8 cellular contexts compared by ENCODE assay signal in genomic region chr7:116953372-116953726, GRCh38. TPM values are rescaled to one million over a fixed set of nuclear protein-coding genes. Genes with fewer than 3 reads are reported as not detected.
A peak's percentile ranks its signal among the peaks of the same experiment; 100 is the strongest.
DNase-seq lines count a peak whose midpoint lies in the region; ATAC-seq and TF ChIP-seq lines count a peak whose summit lies in the region.

TSS of gene ST7 (plus strand) at chr7:116953501. CDS start at chr7:116953541, 40 bp downstream.

- TF ChIP-seq EP300 in stomach (IDR thresholded peaks at IDR 0.05), result no peak

- peaks cover 0 to 4% (median 0%) of the 10 kb centered on the region in 3 donors for H3K36me3 Mint-ChIP-seq in CD8-positive, alpha-beta memory T cell
- H3K36me3 Mint-ChIP-seq in neural progenitor cell, result no peaks in the 10 kb centered on the region

- ATAC-seq in GM19455 (IDR thresholded peaks at IDR 0.05; ENCODE audit: unreplicated experiment), result peak; percentile 47

- H3K27me3 Mint-ChIP-seq in CD8-positive, alpha-beta memory T cell, result peaks cover 0 to 1% of the 10 kb centered on the region in 2 donors
- H3K27me3 Mint-ChIP-seq in neural progenitor cell (ENCODE audit: insufficient read depth, low read depth), result no peaks in the 10 kb centered on the region

- no peaks in the 10 kb centered on the region for H3K9me3 Mint-ChIP-seq in CD8-positive, alpha-beta memory T cell
- no peaks in the 10 kb centered on the region for H3K9me3 Mint-ChIP-seq in neural progenitor cell

- no peaks in the 10 kb centered on the region for H3K36me3 ChIP-seq in CD8-positive, alpha-beta memory T cell (ENCODE audit: insufficient read depth, low read length)
- H3K36me3 ChIP-seq in neural progenitor cell (no peaks in the 10 kb centered on the region), stomach (no peaks in the 10 kb centered on the region)

- H3K27me3 ChIP-seq in CD8-positive, alpha-beta memory T cell (ENCODE audit: insufficient read depth, low read length, poor library complexity, severe bottlenecking), result no peaks in the 10 kb centered on the region
- H3K27me3 ChIP-seq in neural progenitor cell (no peaks in the 10 kb centered on the region), stomach (no peaks in the 10 kb centered on the region)

- no peaks in the 10 kb centered on the region for H3K79me2 ChIP-seq in neural progenitor cell (ENCODE audit: low read depth)

- peak within 1 kb of the TSS; percentile 90 for H3K4me2 ChIP-seq in neural progenitor cell

- H3K4me3 Mint-ChIP-seq in CD8-positive, alpha-beta memory T cell, result peak within 1 kb of the TSS; percentile 91 to 98 (median 96)
- peak within 1 kb of the TSS; percentile 99 for H3K4me3 Mint-ChIP-seq in neural progenitor cell

- H3K9ac ChIP-seq in neural progenitor cell, result peak within 1 kb of the TSS; percentile 67

- no peak for TF ChIP-seq CTCF in foreskin fibroblast (IDR thresholded peaks at IDR 0.05; ENCODE audit: low read depth, low read length)
- no peak for TF ChIP-seq CTCF in neural progenitor cell (IDR thresholded peaks at IDR 0.05)
- TF ChIP-seq CTCF in stomach (IDR thresholded peaks at IDR 0.05), result no peak

- CTCF ChIA-PET in CD8-positive, alpha-beta memory T cell (lab: Charles Lee), result interaction anchor here (1.0 to 1.2 kb wide), 2 partner anchors 12 to 31 kb away, joined by 3 read pairs; no protein-coding TSS in a partner anchor

- H4K20me1 ChIP-seq in neural progenitor cell (ENCODE audit: low read depth), result no peaks in the 10 kb centered on the region

- H3K4me1 ChIP-seq in CD8-positive, alpha-beta memory T cell (ENCODE audit: insufficient read depth, low read length), result peaks cover 8% of the 10 kb centered on the region
- H3K4me1 ChIP-seq in neural progenitor cell, result peaks cover 13% of the 10 kb centered on the region
- H3K4me1 ChIP-seq in stomach, result peaks cover 21 to 43% (median 33%) of the 10 kb centered on the region in 4 donors

- peaks cover 22 to 33% (median 31%) of the 10 kb centered on the region in 3 donors for H3K4me1 Mint-ChIP-seq in CD8-positive, alpha-beta memory T cell
- H3K4me1 Mint-ChIP-seq in neural progenitor cell, result peaks cover 22% of the 10 kb centered on the region

- peak within 1 kb of the TSS; percentile 68 for H3K4me3 ChIP-seq in CD8-positive, alpha-beta memory T cell (ENCODE audit: low read length)
- peak within 1 kb of the TSS; percentile 78 to 87 for H3K4me3 ChIP-seq in foreskin fibroblast (ENCODE audit: low read depth in 1 of 2, low read length in 2 of 2)
- H3K4me3 ChIP-seq in neural progenitor cell, result peak within 1 kb of the TSS; percentile 96
- H3K4me3 ChIP-seq in stomach, result peak within 1 kb of the TSS; percentile 67 to 98 (median 84)

- 0 to 1% (median 0%) methylated on average over 3 to 44 of the region's 44 CpGs for WGBS in stomach, 5 donors

- H3K27ac ChIP-seq in CD8-positive, alpha-beta memory T cell (ENCODE audit: low read depth, low read length), result peak within 1 kb of the TSS; percentile 84
- H3K27ac ChIP-seq in neural progenitor cell (peak within 1 kb of the TSS; percentile 79), stomach (peak within 1 kb of the TSS; percentile 96 to 99 (median 99))

- H2AFZ ChIP-seq in neural progenitor cell (replicated peaks), result peak within 1 kb of the TSS; percentile 95

- intact Hi-C loops in stomach (cut with DNase I; ENCODE audit: low total_unique reads), result no loop called here

- H3K9me3 ChIP-seq in CD8-positive, alpha-beta memory T cell (ENCODE audit: low read length), result no peaks in the 10 kb centered on the region
- H3K9me3 ChIP-seq in neural progenitor cell (ENCODE audit: low read depth) (no peaks in the 10 kb centered on the region), stomach (no peaks in the 10 kb centered on the region)

- no peak for TF ChIP-seq POLR2A in stomach (IDR thresholded peaks at IDR 0.05)

- POLR2A ChIA-PET in CD8-positive, alpha-beta memory T cell (lab: Charles Lee), result interaction anchor here (0.5 to 1.4 kb wide), 4 partner anchors 23 to 1226 kb away, joined by 3 to 4 read pairs (median 3); no protein-coding TSS in a partner anchor

- H3F3A ChIP-seq in neural progenitor cell (ENCODE audit: low read depth), result peaks cover 18% of the 10 kb centered on the region

- DNase-seq in CD8-positive, alpha-beta memory T cell, result peak; percentile 52 to 80 (median 70)
- DNase-seq in HT-29 (ENCODE audit: low spot score), result peak; percentile 88
- peak; percentile 76 for DNase-seq in RPMI7951 (ENCODE audit: low read depth)
- peak; percentile 89 for DNase-seq in activated effector memory CD4-positive, alpha-beta T cell treated with anti-CD3 and anti-CD28 coated beads, Interleukin-2, amount 50 U/mL, for 16 hours
- DNase-seq in foreskin fibroblast, result peak; percentile 60 to 87
- peak; percentile 81 for DNase-seq in neural progenitor cell (ENCODE audit: low spot score)
- peak; percentile 63 for DNase-seq in stomach

- H3K27ac Mint-ChIP-seq in CD8-positive, alpha-beta memory T cell, result peak within 1 kb of the TSS; percentile 72 to 96 (median 94)
- peak within 1 kb of the TSS; percentile 99 for H3K27ac Mint-ChIP-seq in neural progenitor cell

RNA-seq across cellular contexts. Expression of gene ST7, which starts in this region (rescaled TPM):
- 10 to 100 TPM; 12.7 to 14.2 TPM for total RNA-seq in CD8-positive, alpha-beta memory T cell
- 7.9 TPM for polyA plus RNA-seq in CD8-positive, alpha-beta memory T cell
- 19.4 and 28.8 TPM in 2 replicates for total RNA-seq in HT-29 (2014; rRNA removed; shearing (Covaris generic))
- total RNA-seq in RPMI7951 (2014; rRNA removed; shearing (Covaris generic)), result 25.3 and 26.8 TPM in 2 replicates
- total RNA-seq in neural progenitor cell (ENCODE audit: low replicate concordance) (5.8 and 6.7 TPM in 2 replicates), stomach (10 to 100 TPM in 4 of 5 donors, 1 to 10 TPM in 1; 7.5 to 49.0 (median 30.4) TPM)
- polyA plus RNA-seq in stomach, result 10 to 100 TPM; 10.1 to 13.1 (median 12.0) TPM

Comparison
In these comparisons a context has a peak if more than half of its experiments do, and no peak if none do; other contexts are left out.
1. Peak in every context shown above with its lines: DNase-seq, ATAC-seq, H3K4me3 ChIP-seq and H3K27ac ChIP-seq.